In the genomic region with DNA sequence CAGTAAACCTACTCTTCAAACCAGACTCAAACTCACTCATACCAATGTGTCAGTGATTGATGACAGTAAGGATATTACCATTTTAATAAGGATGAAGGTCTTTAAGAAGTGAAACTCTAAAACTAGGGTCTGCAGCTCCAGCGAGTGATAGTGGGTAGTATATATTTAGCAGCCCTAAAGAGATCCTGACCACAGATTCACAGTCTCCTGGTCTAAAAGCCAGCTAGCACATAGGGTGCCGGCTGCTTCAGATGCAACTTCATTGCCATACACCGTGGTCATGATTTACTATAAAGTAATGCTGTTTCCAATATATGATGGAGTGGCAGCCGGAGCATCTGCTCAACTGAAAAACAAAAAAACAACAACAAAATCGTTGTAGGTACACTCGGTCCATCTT, we compare ENCODE assay signal across 27 cellular contexts.
"Had no signal": no experiment of that assay in that cellular context is flagged by ENCODE, and none has a peak within 500 bp of the region (broad histone marks: within the 10 kb centered on the region; RNA-seq: fewer than 3 reads in every experiment).

No MANE protein-coding gene starts in this region.

- H3K27me3 Mint-ChIP-seq: dendritic cell treated with granulocyte-macrophage colony-stimulating factor and Interleukin-4, amounts not matched to agents 40 ng/mL and 50 ng/mL, for 4 days; naive thymus-derived CD8-positive, alpha-beta T cell had no signal

- H3K36me3 ChIP-seq: colonic mucosa, esophagus muscularis mucosa, heart right ventricle, lower lobe of right lung, ovary, sigmoid colon, stomach, thyroid gland, vagina had no signal

- DNase-seq: colonic mucosa; effector CD8-positive, alpha-beta T cell; foreskin melanocyte; glutamatergic neuron; heart right ventricle; hypothalamus; left ventricle myocardium superior; lower lobe of right lung; naive thymus-derived CD8-positive, alpha-beta T cell; occipital lobe; ovary; posterior cingulate gyrus; psoas muscle; right cardiac atrium; sigmoid colon; stimulated activated CD4-positive, alpha-beta T cell treated with anti-CD3 and anti-CD28 coated beads, Interleukin-2, amount 100 ng/mL, for 24 hours; stimulated activated CD4-positive, alpha-beta T cell treated with anti-CD3 and anti-CD28 coated beads, Interleukin-4, amount 100 ng/mL, for 24 hours; stimulated activated naive CD4-positive, alpha-beta T cell treated with Interleukin-2 at 50 U/mL for 16 hours; stomach; thyroid gland; trophoblast cell had no signal

- H3K4me3 ChIP-seq: colonic mucosa, esophagus muscularis mucosa, heart right ventricle, lower lobe of right lung, ovary, psoas muscle, sigmoid colon, stomach, thyroid gland, vagina had no signal

- H3K27ac ChIP-seq: colonic mucosa, esophagus muscularis mucosa, heart right ventricle, lower lobe of right lung, ovary, psoas muscle, stomach, thyroid gland, vagina had no signal

- FAIRE-seq: endothelial cell of umbilical vein, keratinocyte had no signal

- ATAC-seq: heart right ventricle; left ventricle myocardium superior; lower lobe of right lung; naive thymus-derived CD8-positive, alpha-beta T cell; psoas muscle; right cardiac atrium; stimulated activated effector memory CD8-positive, alpha-beta T cell treated with anti-CD3 and anti-CD28 coated beads, Interleukin-12 subunit alpha, Interleukin-12 subunit beta, amount 100 ng/mL, for 72 hours had no signal

- H3K9me3 ChIP-seq: colonic mucosa, esophagus muscularis mucosa, ovary, thyroid gland, vagina had no signal

- H3K27me3 ChIP-seq: colonic mucosa, esophagus muscularis mucosa, heart right ventricle, ovary, sigmoid colon, stomach, thyroid gland, vagina had no signal

- H3K27ac Mint-ChIP-seq: dendritic cell treated with granulocyte-macrophage colony-stimulating factor and Interleukin-4, amounts not matched to agents 40 ng/mL and 50 ng/mL, for 4 days had no signal

- H3K4me3 Mint-ChIP-seq: dendritic cell treated with granulocyte-macrophage colony-stimulating factor and Interleukin-4, amounts not matched to agents 40 ng/mL and 50 ng/mL, for 4 days; naive thymus-derived CD8-positive, alpha-beta T cell; stimulated activated effector memory CD8-positive, alpha-beta T cell treated with anti-CD3 and anti-CD28 coated beads, Interleukin-12 subunit alpha, Interleukin-12 subunit beta, amount 100 ng/mL, for 72 hours had no signal

- H3K4me1 ChIP-seq: colonic mucosa, esophagus muscularis mucosa, heart right ventricle, lower lobe of right lung, psoas muscle, thyroid gland had no signal
